Comparison of ENCODE assay signal across 1 cellular context in genomic region chr20:20761302-20761701, GRCh38.
TF ChIP-seq lines count a peak whose summit lies in the region.

No MANE protein-coding gene starts in this region.

TF ChIP-seq in HepG2, 621 proteins besides CTCF, POLR2A, EP300 and RAD21 (continued from another document):
- TF ChIP-seq PHF5A (CRISPR knock-in tag; IDR thresholded peaks at IDR 0.05; ENCODE audit: low read depth, unreplicated experiment): no peak
- no peak for TF ChIP-seq ZNF883 (CRISPR knock-in tag; IDR thresholded peaks at IDR 0.05; ENCODE audit: not compliant biosample characterization)
- TF ChIP-seq, protein P1, sequence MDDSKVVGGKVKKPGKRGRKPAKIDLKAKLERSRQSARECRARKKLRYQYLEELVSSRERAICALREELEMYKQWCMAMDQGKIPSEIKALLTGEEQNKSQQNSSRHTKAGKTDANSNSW (CRISPR knock-in tag; IDR thresholded peaks at IDR 0.05; ENCODE audit: borderline replicate concordance): no peak
- no peak for TF ChIP-seq RFXANK (CRISPR knock-in tag; IDR thresholded peaks at IDR 0.05)
TF ChIP-seq in HepG2: peak in this region for 0.
